ENCODE assay signal across 2 cellular contexts in genomic region chr10:78258303-78259030, GRCh38.
TF ChIP-seq lines count a peak whose summit lies in the region.

No MANE protein-coding gene starts in this region.

TF ChIP-seq in IMR-90, 13 proteins besides CTCF, POLR2A, EP300 and RAD21:
- TF ChIP-seq BHLHE40 (IDR thresholded peaks at IDR 0.05; ENCODE audit: low read depth, low read length) (no peak), RFX5 (IDR thresholded peaks at IDR 0.05; ENCODE audit: low read depth, low read length) (no peak), CEBPB (IDR thresholded peaks at IDR 0.05; ENCODE audit: low read depth, low read length) (no peak), FOS (IDR thresholded peaks at IDR 0.05; ENCODE audit: low read depth, low read length) (no peak), RCOR1 (IDR thresholded peaks at IDR 0.05; ENCODE audit: insufficient replicate concordance, low read length) (no peak)

TF ChIP-seq in endothelial cell of umbilical vein, 7 proteins besides CTCF, POLR2A, EP300 and RAD21:
- TF ChIP-seq, protein P1, sequence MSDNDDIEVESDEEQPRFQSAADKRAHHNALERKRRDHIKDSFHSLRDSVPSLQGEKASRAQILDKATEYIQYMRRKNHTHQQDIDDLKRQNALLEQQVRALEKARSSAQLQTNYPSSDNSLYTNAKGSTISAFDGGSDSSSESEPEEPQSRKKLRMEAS (IDR thresholded peaks at IDR 0.05; ENCODE audit: insufficient read depth, insufficient read length) = no peak
- TF ChIP-seq JUN (IDR thresholded peaks at IDR 0.05; ENCODE audit: borderline replicate concordance, insufficient read depth, insufficient read length, low read depth) (no peak), EZH2 (IDR thresholded peaks at IDR 0.05; ENCODE audit: borderline replicate concordance, low read depth, low read length, severe bottlenecking) (no peak), GATA2 (IDR thresholded peaks at IDR 0.05; ENCODE audit: insufficient read depth, insufficient read length, low read depth, low read length) (no peak), MYC (IDR thresholded peaks at IDR 0.05; ENCODE audit: low read depth, low read length) (no peak), POLR2AphosphoS5 (IDR thresholded peaks at IDR 0.05; ENCODE audit: insufficient read depth, low read depth, low read length) (no peak), FOS (IDR thresholded peaks at IDR 0.05; ENCODE audit: borderline replicate concordance, insufficient read depth, low read length) (no peak)
TF ChIP-seq in endothelial cell of umbilical vein: peak in this region for 0.
